In the genomic region with DNA sequence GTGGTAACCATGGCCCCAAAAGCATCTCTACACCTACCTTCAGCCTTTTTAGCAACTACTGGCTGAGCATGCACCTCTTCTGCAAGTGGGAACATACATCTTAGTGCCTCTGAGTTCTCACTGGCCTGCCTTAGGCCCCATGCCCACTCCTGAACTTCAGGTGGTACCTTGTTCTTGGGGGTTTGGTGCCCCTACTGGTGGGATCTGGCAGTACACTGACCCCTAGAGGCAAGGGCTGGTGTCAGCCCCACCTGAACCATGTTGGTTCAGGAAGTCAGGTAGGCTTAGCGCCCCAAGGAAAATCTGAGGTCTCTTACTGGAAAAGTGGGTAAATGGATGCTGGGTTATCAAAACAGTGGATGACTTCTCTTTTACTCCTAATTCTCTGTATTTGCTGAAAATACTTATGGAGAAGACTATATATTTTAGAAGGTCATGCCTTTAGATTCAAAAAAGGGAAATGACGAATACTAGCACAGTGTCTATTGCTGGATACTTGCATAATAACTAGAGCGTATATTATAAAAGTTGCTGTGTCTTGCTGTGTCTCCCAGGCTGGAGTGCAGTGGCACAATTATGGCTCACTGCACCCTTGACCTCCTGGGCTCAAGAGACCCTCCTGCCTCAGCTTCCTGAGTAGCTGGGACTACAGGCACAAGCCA, we compare ENCODE assay signal across 9 cellular contexts.
DNase-seq lines count a peak whose midpoint lies in the region; ATAC-seq and TF ChIP-seq lines count a peak whose summit lies in the region.
"Had no signal": no experiment of that assay in that cellular context is flagged by ENCODE, and none has a peak within 500 bp of the region (broad histone marks: within the 10 kb centered on the region; RNA-seq: fewer than 3 reads in every experiment).

No MANE protein-coding gene starts in this region.

- CTCF ChIA-PET in mammary epithelial cell (lab: Charles Lee; ENCODE audit: low non-redundant PET), result no interaction called here

- intact Hi-C loops in mammary epithelial cell (cut with micrococcal nuclease), result no loop called here

- TF ChIP-seq CTCF in DOHH2 (IDR thresholded peaks at IDR 0.05; ENCODE audit: low read depth, low read length, poor library complexity, severe bottlenecking) (peak; percentile 82), mammary epithelial cell (conservative IDR thresholded peaks at IDR 0.05 in 1 of 2, IDR thresholded peaks at IDR 0.05 in 1 of 2; ENCODE audit: extremely low read depth in 1 of 2, insufficient read depth in 1 of 2, low read depth in 1 of 2, low read length in 2 of 2) (peak; percentile 38 to 40), neutrophil (IDR thresholded peaks at IDR 0.05) (peak; percentile 89)

- H3K36me3 ChIP-seq in DOHH2 (ENCODE audit: control insufficient read depth, low read length) (no peaks in the 10 kb centered on the region), mammary epithelial cell (ENCODE audit: insufficient read depth, low read length) (no peaks in the 10 kb centered on the region), neutrophil (peaks cover 5% of the 10 kb centered on the region)

- H2AFZ ChIP-seq in mammary epithelial cell (ENCODE audit: low read depth, low read length), result no peak overlapping the region

- H3K4me2 ChIP-seq in DOHH2 (ENCODE audit: low read length), result no peak overlapping the region
- H3K4me2 ChIP-seq in mammary epithelial cell (ENCODE audit: insufficient read depth, low read depth, low read length), result no peak overlapping the region

- dilution Hi-C loops in mammary epithelial cell (cut with HindIII; ENCODE audit: low sequenced_read_pairs), result no loop called here

- no peak for ATAC-seq in HG02759 (IDR thresholded peaks at IDR 0.05; ENCODE audit: unreplicated experiment)
- ATAC-seq in GM18873 (IDR thresholded peaks at IDR 0.05; ENCODE audit: low FRiP score, unreplicated experiment), result no peak
- ATAC-seq: naive thymus-derived CD8-positive, alpha-beta T cell had no signal

- H3K79me2 ChIP-seq in DOHH2 (ENCODE audit: control insufficient read depth, low read length) (no peaks in the 10 kb centered on the region), mammary epithelial cell (ENCODE audit: insufficient read depth, low read length) (no peaks in the 10 kb centered on the region)

- no peaks in the 10 kb centered on the region for H3K4me1 ChIP-seq in DOHH2 (ENCODE audit: control insufficient read depth, low read length)
- H3K4me1 ChIP-seq in mammary epithelial cell (ENCODE audit: insufficient read depth, low read length), result no peaks in the 10 kb centered on the region
- peaks cover 29 to 32% of the 10 kb centered on the region in 2 experiments for H3K4me1 ChIP-seq in neutrophil (ENCODE audit: control insufficient read depth in 1 of 2, insufficient read depth in 1 of 2, low read depth in 1 of 2, low read length in 1 of 2)

- H3K9me2 ChIP-seq in DOHH2 (replicated peaks; ENCODE audit: control insufficient read depth, low read length), result no peaks in the 10 kb centered on the region

- peak; percentile 14 to 16 for DNase-seq in Kasumi-1 (lab: John Stamatoyannopoulos, UW)
- DNase-seq in mammary epithelial cell, result no peak
- no peak for DNase-seq in mesenteric fat pad (ENCODE audit: low spot score)
- DNase-seq in Ammon's horn (ENCODE audit: low spot score), result no peak

- in situ Hi-C loops in mammary epithelial cell (cut with MboI; ENCODE audit: low sequenced_read_pairs in 2 of 2), result no loop called here

- H3K27me3 ChIP-seq in DOHH2 (ENCODE audit: control insufficient read depth, low read length) (no peaks in the 10 kb centered on the region), mammary epithelial cell (ENCODE audit: insufficient read depth, low read length) (no peaks in the 10 kb centered on the region), neutrophil (no peaks in the 10 kb centered on the region)

- no peaks in the 10 kb centered on the region for H3F3A ChIP-seq in DOHH2 (ENCODE audit: control insufficient read depth, insufficient read depth)

- no TSS peak for BruUV-seq in mammary epithelial cell (replicated peaks; lab: Mats Ljungman, UMichigan)

- no peaks in the 10 kb centered on the region for H3K9me3 ChIP-seq in DOHH2 (ENCODE audit: control insufficient read depth, insufficient read depth, low read length)
- H3K9me3 ChIP-seq in mammary epithelial cell (replicated peaks; ENCODE audit: insufficient read depth, low read length), result no peaks in the 10 kb centered on the region
- H3K9me3 ChIP-seq in neutrophil, result no peaks in the 10 kb centered on the region

- no peaks in the 10 kb centered on the region for H4K20me1 ChIP-seq in DOHH2 (ENCODE audit: control insufficient read depth, insufficient read depth, low read depth, low read length)
- H4K20me1 ChIP-seq in mammary epithelial cell (ENCODE audit: insufficient read depth, low read length), result no peaks in the 10 kb centered on the region

- H3K4me3 ChIP-seq in DOHH2 (ENCODE audit: low read length) (no peak overlapping the region), mammary epithelial cell (replicated peaks in 1 of 3; ENCODE audit: insufficient read depth in 1 of 3, low read depth in 2 of 3, low read length in 3 of 3) (no peak overlapping the region), neutrophil (ENCODE audit: low read depth in 1 of 2, low read length in 1 of 2) (peak overlapping the region in 1 of 2 experiments; percentile 34)

- H3K27ac ChIP-seq in DOHH2 (ENCODE audit: low read depth, low read length) (no peak overlapping the region), mammary epithelial cell (ENCODE audit: insufficient read depth, low read depth, low read length) (no peak overlapping the region), neutrophil (peak overlapping the region; percentile 86)

- WGBS in mammary epithelial cell (ENCODE audit: low coverage, missing lambda C conversion rate), result 94% methylated on average over 3 of the region's 3 CpGs

- H3K9ac ChIP-seq in mammary epithelial cell (ENCODE audit: insufficient read depth, low read length), result no peak overlapping the region

Comparison
In these comparisons a context has a peak if more than half of its experiments do, and no peak if none do; other contexts are left out.
1. CTCF ChIP-seq: peak in every context shown above with its lines; median percentile 89 in neutrophil; 82 in DOHH2; 39 in mammary epithelial cell.
2. DNase-seq: peak in Kasumi-1 (2 of 2); none in mammary epithelial cell (single experiment), mesenteric fat pad (single experiment) and Ammon's horn (single experiment).